8 cellular contexts compared by ENCODE assay signal in the genomic region with DNA sequence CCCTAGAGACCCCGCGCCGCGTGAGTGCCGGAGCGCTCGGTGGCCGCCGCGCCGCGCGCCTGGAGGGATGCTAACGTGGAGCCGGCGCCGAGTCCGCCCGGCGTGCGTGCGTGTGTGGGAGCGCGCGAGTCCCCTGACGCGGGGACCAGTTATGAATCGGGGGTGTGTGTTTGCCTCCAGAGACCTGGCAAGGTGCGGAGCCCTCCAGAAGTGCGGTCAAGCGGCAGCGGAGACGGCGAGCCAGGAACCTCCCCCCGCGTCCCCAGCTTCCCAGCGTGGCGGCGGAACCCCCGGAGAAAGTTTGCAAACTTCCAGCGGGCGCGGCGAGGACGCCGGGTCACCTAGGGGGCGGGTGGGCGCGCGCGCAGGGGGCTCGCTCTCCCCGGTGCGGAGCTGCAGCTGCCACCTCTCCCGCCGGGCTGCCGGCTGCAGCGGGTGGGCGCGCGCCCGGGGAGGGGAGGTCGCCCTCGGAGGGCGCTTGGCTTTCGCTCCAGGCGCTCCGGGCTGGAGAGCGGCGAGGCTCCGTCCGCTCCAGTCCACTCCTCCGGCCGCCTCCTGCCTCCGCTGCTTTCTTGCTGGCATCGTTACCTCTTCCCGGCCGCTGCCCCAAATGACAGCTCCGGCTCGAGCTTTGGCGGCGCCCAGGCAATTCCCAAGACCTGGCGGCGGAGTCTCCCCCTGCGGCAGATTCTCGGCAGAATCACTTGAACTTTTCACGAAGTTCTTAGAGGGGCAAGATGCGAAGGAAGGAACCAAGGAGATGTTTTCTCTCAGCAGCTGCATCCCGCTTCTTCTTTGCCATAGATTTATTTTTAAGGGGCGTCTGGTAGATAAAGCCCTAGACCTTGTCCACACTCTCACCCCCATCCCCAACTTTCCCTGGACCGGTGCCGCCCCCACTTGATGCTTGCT. TPM values are rescaled to one million over a fixed set of nuclear protein-coding genes. Genes with fewer than 3 reads are reported as not detected.
DNase-seq lines count a peak whose midpoint lies in the region; ATAC-seq and TF ChIP-seq lines count a peak whose summit lies in the region.

No MANE protein-coding gene starts in this region.

- peak overlapping the region; percentile 91 to 98 (median 94) for H3K27ac ChIP-seq in gastrocnemius medialis

- ATAC-seq in gastrocnemius medialis, result peak; percentile 12 to 16
- ATAC-seq in GM21381 (IDR thresholded peaks at IDR 0.05; ENCODE audit: unreplicated experiment), result no peak
- ATAC-seq in GM19452 (IDR thresholded peaks at IDR 0.05; ENCODE audit: unreplicated experiment), result no peak

- H3K9me3 ChIP-seq in gastrocnemius medialis, result no peaks in the 10 kb centered on the region

- DNase-seq in HuH-7.5 (ENCODE audit: low spot score) (peak; percentile 18), astrocyte of the cerebellum (ENCODE audit: low read depth) (no peak), gastrocnemius medialis (peak in 1 of 2 donors; percentile 61), NCI-H1930 (lab: John Stamatoyannopoulos, UW) (no peak)

- TF ChIP-seq CTCF in astrocyte of the cerebellum (IDR thresholded peaks at IDR 0.05; ENCODE audit: low read depth, low read length, missing control alignments), result peak; percentile 7
- TF ChIP-seq CTCF in gastrocnemius medialis (IDR thresholded peaks at IDR 0.05 in 4 of 5, conservative IDR thresholded peaks at IDR 0.05 in 1 of 5), result peak in 1 of 5 experiments; percentile 8

- intact Hi-C loops in gastrocnemius medialis (cut with DNase I; ENCODE audit: low total_unique reads), result loop anchor here (1.0 to 10.0 kb wide), 7 partner anchors 115 to 1223 kb away; a partner anchor contains a TSS

- in situ Hi-C loops in astrocyte of the cerebellum (cut with HindIII; ENCODE audit: low sequenced_read_pairs), result no loop called here
- in situ Hi-C loops in gastrocnemius medialis (cut with MboI; ENCODE audit: low sequenced_read_pairs in 4 of 4), result loop anchor here in 1 of 4 donors (25.0 kb wide), 1 partner anchor 1223 kb away; a partner anchor contains a TSS

- no peaks in the 10 kb centered on the region for H3K27me3 ChIP-seq in gastrocnemius medialis

- no peaks in the 10 kb centered on the region for H3K36me3 ChIP-seq in gastrocnemius medialis

- H3K4me1 ChIP-seq in gastrocnemius medialis, result peaks cover 9 to 21% of the 10 kb centered on the region in 2 donors

- TF ChIP-seq POLR2A in gastrocnemius medialis (IDR thresholded peaks at IDR 0.05), result peak in 1 of 2 donors; percentile 8

- H3K4me3 ChIP-seq in GM08714 (ENCODE audit: low read length), result peak overlapping the region; percentile 69
- H3K4me3 ChIP-seq in astrocyte of the cerebellum (ENCODE audit: low read depth, low read length), result peak overlapping the region; percentile 53
- peak overlapping the region; percentile 56 for H3K4me3 ChIP-seq in iPS-11a (ENCODE audit: low read depth, low read length)
- peak overlapping the region; percentile 61 to 92 (median 72) for H3K4me3 ChIP-seq in gastrocnemius medialis

RNA-seq across cellular contexts. Expression of a gene that starts 2.3 kb away (rescaled TPM):
- total RNA-seq in gastrocnemius medialis, result 10 to 100 TPM in 1 of 4 donors, 1 to 10 TPM in 2, under 1 TPM in 1; 0.90 to 10.1 (median 4.9) TPM

Comparison
In these comparisons a context has a peak if more than half of its experiments do, and no peak if none do; other contexts are left out.
1. ATAC-seq: peak in gastrocnemius medialis (2 of 2); none in GM21381 (single experiment) and GM19452 (single experiment).
2. Peak in every context shown above with its lines, with median percentiles within 50 percentile points of each other: H3K4me3 ChIP-seq.